ENCODE assay signal across 20 cellular contexts in the genomic region with DNA sequence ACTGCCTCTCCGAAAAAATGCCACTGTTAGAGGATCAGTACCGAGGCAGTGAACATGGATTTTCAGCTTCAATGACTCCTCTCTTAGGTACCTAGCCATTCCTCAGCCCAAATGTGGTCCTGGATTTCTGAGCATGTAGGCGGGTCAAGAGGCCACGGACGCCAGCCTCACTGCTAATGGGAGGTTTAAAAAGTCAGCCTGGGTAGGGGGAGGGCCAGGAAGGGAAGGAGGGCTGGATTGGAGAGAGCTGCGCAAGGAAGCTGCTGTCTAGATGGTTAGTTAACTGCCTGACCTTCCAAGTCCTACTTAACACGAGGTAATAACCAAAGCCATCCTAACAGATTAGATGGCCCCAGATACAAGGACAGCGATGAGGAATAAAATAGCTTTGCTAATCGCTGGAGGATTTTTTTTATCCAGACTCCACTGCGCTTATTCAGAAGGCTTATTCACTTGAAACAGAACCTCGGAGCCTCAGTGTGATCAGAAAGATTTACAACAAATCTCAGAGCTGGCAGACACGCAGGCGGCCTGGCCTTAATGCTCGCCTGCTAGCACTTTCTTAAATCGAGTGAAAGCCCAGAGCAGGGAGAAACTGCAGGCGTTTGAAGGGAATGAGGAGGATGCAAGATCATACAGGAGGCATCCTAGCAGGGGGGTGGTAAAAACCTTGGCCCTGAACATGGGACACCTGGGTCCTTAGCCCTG. TPM values are rescaled to one million over a fixed set of nuclear protein-coding genes. Genes with fewer than 3 reads are reported as not detected.
DNase-seq lines count a peak whose midpoint lies in the region; ATAC-seq and TF ChIP-seq lines count a peak whose summit lies in the region.
"Had no signal": no experiment of that assay in that cellular context is flagged by ENCODE, and none has a peak within 500 bp of the region (broad histone marks: within the 10 kb centered on the region; RNA-seq: fewer than 3 reads in every experiment).

No MANE protein-coding gene starts in this region.

- H3K4me1 ChIP-seq in right atrium auricular region (peaks cover 0 to 55% of the 10 kb centered on the region in 2 donors), hepatocyte (ENCODE audit: insufficient read depth) (peaks cover 26% of the 10 kb centered on the region)

- H3K79me2 ChIP-seq in hepatocyte = peaks cover 9% of the 10 kb centered on the region

- H3K9me3 ChIP-seq in right atrium auricular region = no peaks in the 10 kb centered on the region
- H3K9me3 ChIP-seq in hepatocyte (ENCODE audit: low read depth) = no peaks in the 10 kb centered on the region
- H3K9me3 ChIP-seq: A549 had no signal

- H3K4me2 ChIP-seq in hepatocyte = no peak overlapping the region
- H3K4me2 ChIP-seq: A549, PC-9 had no signal

- DNase-seq in right atrium auricular region (ENCODE audit: low spot score) (no peak), left cardiac atrium (no peak), hepatocyte (ENCODE audit: low spot score) (peak; percentile 47), sciatic nerve (ENCODE audit: low spot score) (peak; percentile 38), NOMO-1 (lab: John Stamatoyannopoulos, UW; ENCODE audit: unreplicated experiment in 2 of 2) (no peak)
- DNase-seq: activated CD4-positive, alpha-beta T cell treated with anti-CD3 and anti-CD28 coated beads for 1 hour; activated CD8-positive, alpha-beta memory T cell treated with anti-CD3 and anti-CD28 coated beads, Interleukin-2, amount 10 ng/mL, durations not matched to agents 7 days and 5 days; activated gamma-delta T cell treated with Interleukin-2 at 50 U/mL for 16 hours; DMS53; left colon; NCI-H1417 treated with DMSO at 0.1 percent for 48 hours; NCI-H2171 treated with DMSO at 0.1 percent for 48 hours; NCI-H774; PC-9; stimulated activated CD4-positive, alpha-beta T cell treated with anti-CD3 and anti-CD28 coated beads, Interleukin-4, amount 100 ng/mL, for 24 hours had no signal

- ATAC-seq in left cardiac atrium = no peak
- peak; percentile 23 for ATAC-seq in sciatic nerve
- no peak for ATAC-seq in HG03039 (IDR thresholded peaks at IDR 0.05; ENCODE audit: unreplicated experiment)
- no peak for ATAC-seq in GM18873 (IDR thresholded peaks at IDR 0.05; ENCODE audit: low FRiP score, unreplicated experiment)
- no peak for ATAC-seq in esophagus mucosa
- ATAC-seq: A549; activated CD8-positive, alpha-beta memory T cell treated with anti-CD3 and anti-CD28 coated beads, Interleukin-2, amount 10 ng/mL, durations not matched to agents 7 days and 5 days had no signal

- intact Hi-C loops in left cardiac atrium (cut with DNase I) = no loop called here
- intact Hi-C loops in sciatic nerve (cut with DNase I) = loop anchor here (5.0 kb wide), 1 partner anchor 34 kb away; a partner anchor contains a TSS

- H3K27me3 ChIP-seq in right atrium auricular region (no peaks in the 10 kb centered on the region), hepatocyte (no peaks in the 10 kb centered on the region)

- H4K20me1 ChIP-seq in hepatocyte (ENCODE audit: insufficient read depth, poor library complexity, severe bottlenecking) = peaks cover 42% of the 10 kb centered on the region

- no peak overlapping the region for H2AFZ ChIP-seq in hepatocyte
- H2AFZ ChIP-seq: PC-9 had no signal

- H3K9me2 ChIP-seq in hepatocyte (replicated peaks; ENCODE audit: insufficient read depth) = no peaks in the 10 kb centered on the region

- 69% methylated on average over 16 of the region's 16 CpGs for WGBS in hepatocyte (ENCODE audit: low lambda C conversion rate, missing lambda C conversion rate)

- H3K27ac ChIP-seq in right atrium auricular region (peak overlapping the region; percentile 53 to 58), hepatocyte (peak overlapping the region; percentile 44)
- H3K27ac ChIP-seq: A549, C4-2B, PC-9 had no signal

- H3K36me3 ChIP-seq in right atrium auricular region (peaks cover 50% of the 10 kb centered on the region), hepatocyte (replicated peaks; ENCODE audit: insufficient read depth, low read depth) (no peaks in the 10 kb centered on the region)

- TF ChIP-seq CTCF in right atrium auricular region (IDR thresholded peaks at IDR 0.05) (no peak), hepatocyte (IDR thresholded peaks at IDR 0.05; ENCODE audit: poor library complexity) (no peak)

- H3K4me3 ChIP-seq in right atrium auricular region (no peak overlapping the region), hepatocyte (no peak overlapping the region)
- H3K4me3 ChIP-seq: A549, PC-9 had no signal

RNA-seq across cellular contexts. Expression of a gene that starts 34.3 kb away (rescaled TPM):
- total RNA-seq in right atrium auricular region = 10 to 100 TPM; 23.3 to 61.7 TPM
- total RNA-seq in left cardiac atrium = 10 to 100 TPM; 22.4 to 29.3 TPM
- 18.0 and 45.9 TPM in 2 replicates for total RNA-seq in hepatocyte
- polyA plus RNA-seq in hepatocyte = 21.2 and 32.8 TPM in 2 replicates
- 90.1 TPM for total RNA-seq in sciatic nerve
- total RNA-seq in esophagus mucosa = 46.3 TPM

Comparison
In these comparisons a context has a peak if more than half of its experiments do, and no peak if none do; other contexts are left out.
1. DNase-seq: peak in hepatocyte (single experiment) and sciatic nerve (single experiment); none in right atrium auricular region (single experiment), left cardiac atrium (single experiment) and NOMO-1 (0 of 2).